Comparison of ENCODE assay signal across 16 cellular contexts in genomic region chr7:65441010-65441409, GRCh38.
A peak's percentile ranks its signal among the peaks of the same experiment; 100 is the strongest.
DNase-seq lines count a peak whose midpoint lies in the region; ATAC-seq and TF ChIP-seq lines count a peak whose summit lies in the region.
"Had no signal": no experiment of that assay in that cellular context is flagged by ENCODE, and none has a peak within 500 bp of the region (broad histone marks: within the 10 kb centered on the region; RNA-seq: fewer than 3 reads in every experiment).

No MANE protein-coding gene starts in this region.

- H3K27ac ChIP-seq in GM23248 (no peak overlapping the region), epithelial cell of prostate (no peak overlapping the region)
- H3K27ac ChIP-seq in CD4-positive, alpha-beta memory T cell (ENCODE audit: low read depth, low read length) = no peak overlapping the region
- H3K27ac ChIP-seq: SJSA1 had no signal

- H3K9ac ChIP-seq in GM23248 = no peak overlapping the region

- H3K9me3 ChIP-seq in GM23248 (ENCODE audit: low read depth) = no peaks in the 10 kb centered on the region
- no peaks in the 10 kb centered on the region for H3K9me3 ChIP-seq in CD4-positive, alpha-beta memory T cell (ENCODE audit: control insufficient read depth in 1 of 2, low read length in 2 of 2)
- H3K9me3 ChIP-seq: SJSA1 had no signal

- peaks cover 36% of the 10 kb centered on the region for H3K4me1 ChIP-seq in GM23248 (ENCODE audit: insufficient read depth)
- H3K4me1 ChIP-seq in CD4-positive, alpha-beta memory T cell (ENCODE audit: insufficient read depth, low read length) = no peaks in the 10 kb centered on the region

- H3F3A ChIP-seq in GM23248 (ENCODE audit: insufficient read depth) = peaks cover 15% of the 10 kb centered on the region

- CTCF ChIA-PET in CD4-positive, alpha-beta memory T cell (lab: Charles Lee; ENCODE audit: partially characterized antibody) = interaction anchor here (1.1 to 1.5 kb wide), 2 partner anchors 13 to 19 kb away, joined by 4 read pairs; no protein-coding TSS in a partner anchor

- no peak for ATAC-seq in GM19035 (IDR thresholded peaks at IDR 0.05; ENCODE audit: unreplicated experiment)
- ATAC-seq: activated CD8-positive, alpha-beta memory T cell treated with anti-CD3 and anti-CD28 coated beads, Interleukin-2, amount 10 ng/mL, durations not matched to agents 7 days and 5 days; GM12878 had no signal

- H3K9me2 ChIP-seq in GM23248 (ENCODE audit: insufficient read depth) = no peaks in the 10 kb centered on the region

- H3K4me3 ChIP-seq in GM23248 (no peak overlapping the region), retinal pigment epithelial cell (ENCODE audit: low read length) (no peak overlapping the region)
- H3K4me3 ChIP-seq in CD4-positive, alpha-beta memory T cell (ENCODE audit: low read length in 2 of 2) = no peak overlapping the region
- H3K4me3 ChIP-seq: GM12878, lung, SJSA1 had no signal

- no peak overlapping the region for H3K27ac Mint-ChIP-seq in CD4-positive, alpha-beta memory T cell
- H3K27ac Mint-ChIP-seq: activated CD8-positive, alpha-beta memory T cell treated with anti-CD3 and anti-CD28 coated beads, Interleukin-2, amount 10 ng/mL, durations not matched to agents 7 days and 5 days; activated naive CD8-positive, alpha-beta T cell treated with anti-CD3 and anti-CD28 coated beads for 36 hours had no signal

- H2AFZ ChIP-seq in GM23248 = no peak overlapping the region

- peaks cover 0 to 2% of the 10 kb centered on the region in 2 donors for H3K27me3 Mint-ChIP-seq in CD4-positive, alpha-beta memory T cell
- H3K27me3 Mint-ChIP-seq: activated CD8-positive, alpha-beta memory T cell treated with anti-CD3 and anti-CD28 coated beads, Interleukin-2, amount 10 ng/mL, durations not matched to agents 7 days and 5 days had no signal

- H3K4me3 Mint-ChIP-seq in CD4-positive, alpha-beta memory T cell = no peak overlapping the region
- H3K4me3 Mint-ChIP-seq: activated CD8-positive, alpha-beta memory T cell treated with anti-CD3 and anti-CD28 coated beads, Interleukin-2, amount 10 ng/mL, durations not matched to agents 7 days and 5 days; activated naive CD8-positive, alpha-beta T cell treated with anti-CD3 and anti-CD28 coated beads for 36 hours had no signal

- no peaks in the 10 kb centered on the region for H3K79me2 ChIP-seq in GM23248 (ENCODE audit: insufficient read depth)

- no peak overlapping the region for H3K4me2 ChIP-seq in GM23248 (ENCODE audit: unreplicated experiment)

- no peak for TF ChIP-seq CTCF in retinal pigment epithelial cell (conservative IDR thresholded peaks at IDR 0.05; ENCODE audit: low read depth, low read length)

- intact Hi-C loops in CD4-positive, alpha-beta memory T cell (cut with micrococcal nuclease) = loop anchor here (10.0 kb wide), 1 partner anchor 486 kb away; no protein-coding TSS in a partner anchor

- POLR2A ChIA-PET in CD4-positive, alpha-beta memory T cell (lab: Charles Lee; ENCODE audit: partially characterized antibody) = interaction anchor here (0.7 kb wide), 1 partner anchor 12 kb away, joined by 3 read pairs; no protein-coding TSS in a partner anchor

- DNase-seq in GM23248 = peak; percentile 80
- peak; percentile 28 for DNase-seq in NCI-H748 treated with DMSO at 0.1 percent for 48 hours (lab: John Stamatoyannopoulos, UW)
- peak; percentile 12 for DNase-seq in epithelial cell of prostate (ENCODE audit: low read depth, low spot score)
- DNase-seq in retinal pigment epithelial cell (ENCODE audit: low read depth) = peak; percentile 70
- no peak for DNase-seq in CD4-positive, alpha-beta memory T cell
- no peak for DNase-seq in H4 (ENCODE audit: low spot score)
- DNase-seq: activated CD8-positive, alpha-beta memory T cell treated with anti-CD3 and anti-CD28 coated beads, Interleukin-2, amount 10 ng/mL, durations not matched to agents 7 days and 5 days; activated naive CD8-positive, alpha-beta T cell treated with anti-CD3 and anti-CD28 coated beads for 36 hours; effector CD8-positive, alpha-beta T cell; NCI-H1105; NCI-H82; stimulated activated CD4-positive, alpha-beta T cell treated with anti-CD3 and anti-CD28 coated beads, Interleukin-12 subunit alpha, Interleukin-12 subunit beta, amount 100 ng/mL, for 4 hours had no signal

- in situ Hi-C loops in GM23248 (cut with MboI) = no loop called here

- peaks cover 11% of the 10 kb centered on the region; the same call in 1 of the 2 replicates for H3K27me3 ChIP-seq in GM23248 (replicated peaks; ENCODE audit: insufficient read depth)
- no peaks in the 10 kb centered on the region for H3K27me3 ChIP-seq in CD4-positive, alpha-beta memory T cell (ENCODE audit: insufficient read depth, low read length)
- H3K27me3 ChIP-seq: SJSA1 had no signal

- H3K36me3 ChIP-seq in GM23248 (ENCODE audit: low read depth) = no peaks in the 10 kb centered on the region
- H3K36me3 ChIP-seq in CD4-positive, alpha-beta memory T cell (ENCODE audit: insufficient read depth, low read length) = no peaks in the 10 kb centered on the region
- H3K36me3 ChIP-seq: SJSA1 had no signal

- no peaks in the 10 kb centered on the region for H3K4me1 Mint-ChIP-seq in CD4-positive, alpha-beta memory T cell
- H3K4me1 Mint-ChIP-seq: activated CD8-positive, alpha-beta memory T cell treated with anti-CD3 and anti-CD28 coated beads, Interleukin-2, amount 10 ng/mL, durations not matched to agents 7 days and 5 days had no signal

- peaks cover 0 to 2% (median 0%) of the 10 kb centered on the region in 8 donors for H3K9me3 Mint-ChIP-seq in CD4-positive, alpha-beta memory T cell
- H3K9me3 Mint-ChIP-seq: activated naive CD8-positive, alpha-beta T cell treated with anti-CD3 and anti-CD28 coated beads for 36 hours had no signal

- no peaks in the 10 kb centered on the region for H3K36me3 Mint-ChIP-seq in CD4-positive, alpha-beta memory T cell
- H3K36me3 Mint-ChIP-seq: activated CD8-positive, alpha-beta memory T cell treated with anti-CD3 and anti-CD28 coated beads, Interleukin-2, amount 10 ng/mL, durations not matched to agents 7 days and 5 days; activated naive CD8-positive, alpha-beta T cell treated with anti-CD3 and anti-CD28 coated beads for 36 hours had no signal

- no peaks in the 10 kb centered on the region for H4K20me1 ChIP-seq in GM23248 (ENCODE audit: insufficient read depth)

Comparison
In these comparisons a context has a peak if more than half of its experiments do, and no peak if none do; other contexts are left out.
1. DNase-seq: peak in GM23248 (single experiment), NCI-H748 treated with DMSO at 0.1 percent for 48 hours (single experiment), epithelial cell of prostate (single experiment) and retinal pigment epithelial cell (single experiment); none in CD4-positive, alpha-beta memory T cell (0 of 5) and H4 (single experiment).